Comparison of ENCODE assay signal across 8 cellular contexts in genomic region chr1:35120458-35121133, GRCh38. TPM values are rescaled to one million over a fixed set of nuclear protein-coding genes. Genes with fewer than 3 reads are reported as not detected.
A peak's percentile ranks its signal among the peaks of the same experiment; 100 is the strongest.
DNase-seq lines count a peak whose midpoint lies in the region; ATAC-seq, FAIRE-seq and TF ChIP-seq lines count a peak whose summit lies in the region.

No MANE protein-coding gene starts in this region.

- H3K27ac ChIP-seq in right cardiac atrium (ENCODE audit: low read length), result no peak overlapping the region
- no peak overlapping the region for H3K27ac ChIP-seq in PC-3 (ENCODE audit: low read length)

- no peaks in the 10 kb centered on the region for H3K36me3 ChIP-seq in PC-3 (ENCODE audit: low read depth, low read length)

- H3K4me1 ChIP-seq in right cardiac atrium (ENCODE audit: control insufficient read depth, insufficient read depth, low read length) (no peaks in the 10 kb centered on the region), PC-3 (ENCODE audit: insufficient read depth, low read length) (no peaks in the 10 kb centered on the region)

- ATAC-seq in right cardiac atrium, result peak; percentile 72 to 76
- ATAC-seq in PC-3, result no peak

- peak overlapping the region; percentile 39 for H3K4me3 Mint-ChIP-seq in stimulated activated naive CD8-positive, alpha-beta T cell treated with anti-CD3 and anti-CD28 coated beads, Interleukin-15, Interleukin-2, amounts not matched to agents 100 ng/mL and 50 ng/mL, for 24 hours

- no peaks in the 10 kb centered on the region for H3K9me3 ChIP-seq in right cardiac atrium (ENCODE audit: control insufficient read depth, low read length)
- H3K9me3 ChIP-seq in PC-3 (ENCODE audit: low read length), result no peaks in the 10 kb centered on the region

- 18% methylated on average over 36 of the region's 36 CpGs for WGBS in right cardiac atrium

- peaks cover 3% of the 10 kb centered on the region for H3K9me3 Mint-ChIP-seq in stimulated activated naive CD8-positive, alpha-beta T cell treated with anti-CD3 and anti-CD28 coated beads, Interleukin-15, Interleukin-2, amounts not matched to agents 100 ng/mL and 50 ng/mL, for 24 hours

- no TSS peak for BruUV-seq in PC-3 (replicated peaks; lab: Mats Ljungman, UMichigan)

- no peaks in the 10 kb centered on the region for H3K79me2 ChIP-seq in PC-3 (ENCODE audit: low read length)

- H3K27me3 ChIP-seq in right cardiac atrium (ENCODE audit: control insufficient read depth, insufficient read depth) (no peaks in the 10 kb centered on the region), PC-3 (ENCODE audit: low read length) (no peaks in the 10 kb centered on the region)

- H3K4me2 ChIP-seq in PC-3 (ENCODE audit: low read length), result no peak overlapping the region

- H3K9ac ChIP-seq in PC-3 (ENCODE audit: low read length), result no peak overlapping the region

- CTCF ChIA-PET in PC-3 (lab: Charles Lee), result no interaction called here

- POLR2A ChIA-PET in PC-3 (lab: Charles Lee; ENCODE audit: unreplicated experiment), result no interaction called here

- DNase-seq in GM19239 (ENCODE audit: insufficient read length, low spot score), result peak; percentile 56
- DNase-seq in activated CD8-positive, alpha-beta memory T cell treated with anti-CD3 and anti-CD28 coated beads, Interleukin-2, amount 50 U/mL, for 48 hours, result peak; percentile 55
- DNase-seq in right cardiac atrium, result peak in 2 of 3 donors; percentile 23 to 65
- no peak for DNase-seq in NCI-H748 treated with DMSO at 0.1 percent for 48 hours (lab: John Stamatoyannopoulos, UW)
- no peak for DNase-seq in NCI-H510A treated with DMSO at 0.1 percent for 48 hours (lab: John Stamatoyannopoulos, UW)
- no peak for DNase-seq in PC-3
- no peak for DNase-seq in D721Med (ENCODE audit: insufficient read length, low spot score)

- H3F3A ChIP-seq in PC-3 (ENCODE audit: low read length, unreplicated experiment), result no peaks in the 10 kb centered on the region

- no peak overlapping the region for H3K27ac Mint-ChIP-seq in stimulated activated naive CD8-positive, alpha-beta T cell treated with anti-CD3 and anti-CD28 coated beads, Interleukin-15, Interleukin-2, amounts not matched to agents 100 ng/mL and 50 ng/mL, for 24 hours

- TF ChIP-seq CTCF in PC-3 (conservative IDR thresholded peaks at IDR 0.05; ENCODE audit: low read depth, low read length), result no peak
- no peak for TF ChIP-seq CTCF in D721Med (IDR thresholded peaks at IDR 0.05; ENCODE audit: insufficient read depth, missing control alignments)

- peaks cover 10% of the 10 kb centered on the region for H3K4me1 Mint-ChIP-seq in stimulated activated naive CD8-positive, alpha-beta T cell treated with anti-CD3 and anti-CD28 coated beads, Interleukin-15, Interleukin-2, amounts not matched to agents 100 ng/mL and 50 ng/mL, for 24 hours (ENCODE audit: low read depth)

- H4K20me1 ChIP-seq in PC-3 (ENCODE audit: low read length), result no peaks in the 10 kb centered on the region

- no peaks in the 10 kb centered on the region for H3K9me2 ChIP-seq in PC-3 (replicated peaks; ENCODE audit: low read length)

- intact Hi-C loops in right cardiac atrium (cut with DNase I) (no loop called here), PC-3 (cut with micrococcal nuclease) (no loop called here)

- peaks cover 15% of the 10 kb centered on the region for H3K27me3 Mint-ChIP-seq in stimulated activated naive CD8-positive, alpha-beta T cell treated with anti-CD3 and anti-CD28 coated beads, Interleukin-15, Interleukin-2, amounts not matched to agents 100 ng/mL and 50 ng/mL, for 24 hours

- FAIRE-seq in GM19239 (lab: Jason Lieb, UNC) (no peak), D721Med (lab: Jason Lieb, UNC) (no peak)

- no peaks in the 10 kb centered on the region for H3K36me3 Mint-ChIP-seq in stimulated activated naive CD8-positive, alpha-beta T cell treated with anti-CD3 and anti-CD28 coated beads, Interleukin-15, Interleukin-2, amounts not matched to agents 100 ng/mL and 50 ng/mL, for 24 hours (ENCODE audit: low read depth)

- H3K4me3 ChIP-seq in right cardiac atrium (ENCODE audit: low read length), result peak overlapping the region; percentile 56
- H3K4me3 ChIP-seq in PC-3 (ENCODE audit: low read length), result no peak overlapping the region

- H2AFZ ChIP-seq in PC-3 (ENCODE audit: low read length), result no peak overlapping the region

RNA-seq across cellular contexts. Expression of gene ZMYM1, which starts 41.4 kb away (rescaled TPM):
- 1 to 10 TPM; 5.5 to 9.9 (median 8.9) TPM for total RNA-seq in right cardiac atrium
- polyA plus RNA-seq in right cardiac atrium, result 2.6 TPM
- 13.6 and 17.0 TPM in 2 replicates for total RNA-seq in PC-3 (2014; rRNA removed)

Comparison
In these comparisons a context has a peak if more than half of its experiments do, and no peak if none do; other contexts are left out.
1. DNase-seq: peak in GM19239 (single experiment), activated CD8-positive, alpha-beta memory T cell treated with anti-CD3 and anti-CD28 coated beads, Interleukin-2, amount 50 U/mL, for 48 hours (single experiment) and right cardiac atrium (2 of 3); none in NCI-H748 treated with DMSO at 0.1 percent for 48 hours (single experiment), NCI-H510A treated with DMSO at 0.1 percent for 48 hours (single experiment), PC-3 (single experiment) and D721Med (single experiment).